8 cellular contexts compared by ENCODE assay signal in genomic region chr14:105488781-105489606, GRCh38.
DNase-seq lines count a peak whose midpoint lies in the region; ATAC-seq and TF ChIP-seq lines count a peak whose summit lies in the region.

No MANE protein-coding gene starts in this region.

- H3K9me3 Mint-ChIP-seq in stimulated activated effector memory CD8-positive, alpha-beta T cell treated with anti-CD3 and anti-CD28 coated beads, Interleukin-12 subunit alpha, Interleukin-12 subunit beta, amount 100 ng/mL, for 72 hours: no peaks in the 10 kb centered on the region

- peak overlapping the region; percentile 93 for H3K27ac Mint-ChIP-seq in stimulated activated effector memory CD8-positive, alpha-beta T cell treated with anti-CD3 and anti-CD28 coated beads, Interleukin-12 subunit alpha, Interleukin-12 subunit beta, amount 100 ng/mL, for 72 hours

- H3K36me3 ChIP-seq in HEK293 (ENCODE audit: control insufficient read depth in 2 of 2, insufficient read depth in 1 of 2, low read length in 2 of 2) (peaks cover 0 to 18% of the 10 kb centered on the region in 2 experiments; a peak in 1 of 3 replicates), WERI-Rb-1 (peaks cover 15% of the 10 kb centered on the region), iPS-15b (ENCODE audit: control insufficient read depth, insufficient read depth, low read length) (peaks cover 5% of the 10 kb centered on the region)

- H3K4me1 Mint-ChIP-seq in stimulated activated effector memory CD8-positive, alpha-beta T cell treated with anti-CD3 and anti-CD28 coated beads, Interleukin-12 subunit alpha, Interleukin-12 subunit beta, amount 100 ng/mL, for 72 hours: peaks cover 46% of the 10 kb centered on the region

- CTCF ChIA-PET in HEK293 (lab: Yijun Ruan, JAX): interaction anchor here (0.5 to 5.0 kb wide), 14 partner anchors 8 to 188 kb away, joined by 3 to 83 read pairs (median 6); partner anchors contain the start of gene BRF1

- peaks cover 49% of the 10 kb centered on the region for H3K36me3 Mint-ChIP-seq in stimulated activated effector memory CD8-positive, alpha-beta T cell treated with anti-CD3 and anti-CD28 coated beads, Interleukin-12 subunit alpha, Interleukin-12 subunit beta, amount 100 ng/mL, for 72 hours

- H3K27me3 ChIP-seq in WERI-Rb-1 (ENCODE audit: insufficient read depth, low read depth, severe bottlenecking) (no peaks in the 10 kb centered on the region), iPS-15b (ENCODE audit: control insufficient read depth, insufficient read depth, low read length) (peaks cover 43% of the 10 kb centered on the region)

- H3K27ac ChIP-seq in HEK293 (ENCODE audit: extremely low read depth, low read depth, low read length) (peak overlapping the region; percentile 95; the same call in 1 of the 2 replicates), WERI-Rb-1 (peak overlapping the region; percentile 96)

- TF ChIP-seq CTCF in HEK293 (tag by site-specific recombination; IDR thresholded peaks at IDR 0.05) (no peak), WERI-Rb-1 (IDR thresholded peaks at IDR 0.05; ENCODE audit: low read depth, low read length) (no peak)

- H3K9ac ChIP-seq in iPS-15b (ENCODE audit: low read depth, low read length): no peak overlapping the region

- H3K4me3 ChIP-seq in HEK293 (ENCODE audit: low read depth, low read length) (peak overlapping the region; percentile 4), WERI-Rb-1 (ENCODE audit: low read depth, low read length) (peak overlapping the region; percentile 84), iPS-15b (ENCODE audit: low read depth, low read length) (peak overlapping the region; percentile 39)

- POLR2A ChIA-PET in HEK293 (lab: Yijun Ruan, JAX): interaction anchor here (0.7 to 2.1 kb wide), 11 partner anchors 8 to 398 kb away, joined by 3 to 19 read pairs (median 3); partner anchors contain the start of gene PACS2

- H3K4me1 ChIP-seq in HEK293 (ENCODE audit: control insufficient read depth, insufficient read depth, low read length) (peaks cover 5% of the 10 kb centered on the region), iPS-15b (ENCODE audit: control insufficient read depth, insufficient read depth, low read length) (no peaks in the 10 kb centered on the region)

- H3K9me3 ChIP-seq in HEK293 (ENCODE audit: control insufficient read depth, insufficient read depth, low read depth, low read length): no peaks in the 10 kb centered on the region
- no peaks in the 10 kb centered on the region for H3K9me3 ChIP-seq in WERI-Rb-1 (ENCODE audit: severe bottlenecking)
- H3K9me3 ChIP-seq in iPS-15b (ENCODE audit: control insufficient read depth, insufficient read depth, low read length): no peaks in the 10 kb centered on the region

- peak overlapping the region; percentile 81 for H3K4me3 Mint-ChIP-seq in stimulated activated effector memory CD8-positive, alpha-beta T cell treated with anti-CD3 and anti-CD28 coated beads, Interleukin-12 subunit alpha, Interleukin-12 subunit beta, amount 100 ng/mL, for 72 hours

- no peak for DNase-seq in WERI-Rb-1
- DNase-seq in stimulated activated effector memory CD8-positive, alpha-beta T cell treated with anti-CD3 and anti-CD28 coated beads, Interleukin-12 subunit alpha, Interleukin-12 subunit beta, amount 100 ng/mL, for 72 hours (ENCODE audit: low spot score in 2 of 2): no peak

- no peak for ATAC-seq in stimulated activated effector memory CD8-positive, alpha-beta T cell treated with anti-CD3 and anti-CD28 coated beads, Interleukin-12 subunit alpha, Interleukin-12 subunit beta, amount 100 ng/mL, for 72 hours
- ATAC-seq in HG03521 (IDR thresholded peaks at IDR 0.05; ENCODE audit: unreplicated experiment) (no peak), GM21360 (IDR thresholded peaks at IDR 0.05; ENCODE audit: unreplicated experiment) (no peak), GM18867 (IDR thresholded peaks at IDR 0.05; ENCODE audit: unreplicated experiment) (no peak), GM21825 (IDR thresholded peaks at IDR 0.05; ENCODE audit: unreplicated experiment) (no peak)

TF ChIP-seq in HEK293, 187 proteins besides CTCF, POLR2A, EP300 and RAD21:
- TF ChIP-seq ZNF140 (tag by site-specific recombination; IDR thresholded peaks at IDR 0.05): no peak
- TF ChIP-seq ZNF596 (tag by site-specific recombination; IDR thresholded peaks at IDR 0.05): no peak
- no peak for TF ChIP-seq ZNF610 (tag by site-specific recombination; IDR thresholded peaks at IDR 0.05; ENCODE audit: borderline replicate concordance)
- TF ChIP-seq KLF9 (tag by site-specific recombination; IDR thresholded peaks at IDR 0.05; ENCODE audit: low read depth): no peak
- no peak for TF ChIP-seq ZNF132 (tag by site-specific recombination; IDR thresholded peaks at IDR 0.05; ENCODE audit: borderline replicate concordance)
- TF ChIP-seq ZNF561 (tag by site-specific recombination; IDR thresholded peaks at IDR 0.05; ENCODE audit: borderline replicate concordance): no peak
- TF ChIP-seq, protein P1, sequence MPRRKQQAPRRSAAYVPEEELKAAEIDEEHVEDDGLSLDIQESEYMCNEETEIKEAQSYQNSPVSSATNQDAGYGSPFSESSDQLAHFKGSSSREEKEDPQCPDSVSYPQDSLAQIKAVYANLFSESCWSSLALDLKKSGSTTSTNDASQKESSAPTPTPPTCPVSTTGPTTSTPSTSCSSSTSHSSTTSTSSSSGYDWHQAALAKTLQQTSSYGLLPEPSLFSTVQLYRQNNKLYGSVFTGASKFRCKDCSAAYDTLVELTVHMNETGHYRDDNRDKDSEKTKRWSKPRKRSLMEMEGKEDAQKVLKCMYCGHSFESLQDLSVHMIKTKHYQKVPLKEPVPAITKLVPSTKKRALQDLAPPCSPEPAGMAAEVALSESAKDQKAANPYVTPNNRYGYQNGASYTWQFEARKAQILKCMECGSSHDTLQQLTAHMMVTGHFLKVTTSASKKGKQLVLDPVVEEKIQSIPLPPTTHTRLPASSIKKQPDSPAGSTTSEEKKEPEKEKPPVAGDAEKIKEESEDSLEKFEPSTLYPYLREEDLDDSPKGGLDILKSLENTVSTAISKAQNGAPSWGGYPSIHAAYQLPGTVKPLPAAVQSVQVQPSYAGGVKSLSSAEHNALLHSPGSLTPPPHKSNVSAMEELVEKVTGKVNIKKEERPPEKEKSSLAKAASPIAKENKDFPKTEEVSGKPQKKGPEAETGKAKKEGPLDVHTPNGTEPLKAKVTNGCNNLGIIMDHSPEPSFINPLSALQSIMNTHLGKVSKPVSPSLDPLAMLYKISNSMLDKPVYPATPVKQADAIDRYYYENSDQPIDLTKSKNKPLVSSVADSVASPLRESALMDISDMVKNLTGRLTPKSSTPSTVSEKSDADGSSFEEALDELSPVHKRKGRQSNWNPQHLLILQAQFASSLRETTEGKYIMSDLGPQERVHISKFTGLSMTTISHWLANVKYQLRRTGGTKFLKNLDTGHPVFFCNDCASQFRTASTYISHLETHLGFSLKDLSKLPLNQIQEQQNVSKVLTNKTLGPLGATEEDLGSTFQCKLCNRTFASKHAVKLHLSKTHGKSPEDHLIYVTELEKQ (tag by site-specific recombination; IDR thresholded peaks at IDR 0.05; ENCODE audit: borderline replicate concordance): no peak
- TF ChIP-seq ZNF311 (tag by site-specific recombination; IDR thresholded peaks at IDR 0.05; ENCODE audit: borderline replicate concordance): no peak
- TF ChIP-seq RBAK (tag by site-specific recombination; IDR thresholded peaks at IDR 0.05): no peak
- TF ChIP-seq ZEB2 (tag by site-specific recombination; IDR thresholded peaks at IDR 0.05): no peak
- no peak for TF ChIP-seq GLIS1 (tag by site-specific recombination; IDR thresholded peaks at IDR 0.05)
- TF ChIP-seq ZFHX2 (tag by site-specific recombination; conservative IDR thresholded peaks at IDR 0.05): no peak
- no peak for TF ChIP-seq ZNF350 (tag by site-specific recombination; IDR thresholded peaks at IDR 0.05)
- TF ChIP-seq ZNF146 (tag by site-specific recombination; IDR thresholded peaks at IDR 0.05): no peak
- no peak for TF ChIP-seq ZNF112 (tag by site-specific recombination; IDR thresholded peaks at IDR 0.05)
- no peak for TF ChIP-seq ZNF138 (tag by site-specific recombination; IDR thresholded peaks at IDR 0.05; ENCODE audit: borderline replicate concordance)

Comparison
In these comparisons a context has a peak if more than half of its experiments do, and no peak if none do; other contexts are left out.
1. H3K4me3 ChIP-seq: peak in every context shown above with its lines; median percentile 84 in WERI-Rb-1; 39 in iPS-15b; 4 in HEK293.